In genomic region chr15:67520276-67520975, GRCh38 we compare ENCODE assay signal across 8 cellular contexts. TPM values are rescaled to one million over a fixed set of nuclear protein-coding genes. Genes with fewer than 3 reads are reported as not detected.
DNase-seq lines count a peak whose midpoint lies in the region; ATAC-seq and TF ChIP-seq lines count a peak whose summit lies in the region.

No MANE protein-coding gene starts in this region.

- WGBS in transverse colon (ENCODE audit: low coverage in 1 of 2), 2 donors, result 16 to 45% methylated on average over 6 to 22 of the region's 22 CpGs

- TF ChIP-seq CTCF in breast epithelium (IDR thresholded peaks at IDR 0.05) (no peak), transverse colon (IDR thresholded peaks at IDR 0.05) (no peak)

- peaks cover 0 to 10% of the 10 kb centered on the region in 2 donors for H3K4me1 ChIP-seq in breast epithelium
- peaks cover 8 to 26% (median 23%) of the 10 kb centered on the region in 4 donors for H3K4me1 ChIP-seq in transverse colon

- no peaks in the 10 kb centered on the region for H3K27me3 Mint-ChIP-seq in memory B cell

- no peaks in the 10 kb centered on the region for H3K36me3 Mint-ChIP-seq in memory B cell

- DNase-seq in breast epithelium (ENCODE audit: low spot score in 2 of 2), result no peak
- DNase-seq in memory B cell (ENCODE audit: low spot score in 2 of 2), result peak in 1 of 2 donors; percentile 30
- DNase-seq in transverse colon, result no peak
- no peak for DNase-seq in G401 (ENCODE audit: low spot score)
- no peak for DNase-seq in head of caudate nucleus

- ATAC-seq in memory B cell (ENCODE audit: low read depth) (peak; percentile 18), HG02642 (IDR thresholded peaks at IDR 0.05; ENCODE audit: poor library complexity, unreplicated experiment) (no peak)

- TF ChIP-seq POLR2A in breast epithelium (IDR thresholded peaks at IDR 0.05), result no peak
- TF ChIP-seq POLR2A in transverse colon (IDR thresholded peaks at IDR 0.05), result no peak

- H3K27me3 ChIP-seq in breast epithelium (no peaks in the 10 kb centered on the region), transverse colon (no peaks in the 10 kb centered on the region)

- no peaks in the 10 kb centered on the region for H3K9me3 Mint-ChIP-seq in memory B cell

- in situ Hi-C loops in transverse colon (cut with MboI; ENCODE audit: low pct_ligation_motif_present in 1 of 4, low pct_unique_long_range_greater_than_20kb in 1 of 4, low sequenced_read_pairs in 3 of 4), result no loop called here
- in situ Hi-C loops in G401 (cut with HindIII; ENCODE audit: low sequenced_read_pairs), result no loop called here

- H3K4me1 Mint-ChIP-seq in memory B cell, result peaks cover 6% of the 10 kb centered on the region

- intact Hi-C loops in breast epithelium (cut with DNase I; ENCODE audit: low total_unique reads) (loop anchor here (10.0 kb wide), 1 partner anchor 314 kb away; no protein-coding TSS in a partner anchor), transverse colon (cut with DNase I; ENCODE audit: low total_unique reads) (loop anchor here (2.0 kb wide), 1 partner anchor 22 kb away; the partner anchor contains the start of gene MAP2K5), head of caudate nucleus (cut with DNase I) (loop anchor here (2.0 to 5.0 kb wide), 2 partner anchors 22 to 312 kb away; partner anchors contain the start of gene MAP2K5)

- no peak for TF ChIP-seq RAD21 in Ishikawa (IDR thresholded peaks at IDR 0.05; ENCODE audit: low read depth)

- peak overlapping the region; percentile 91 for H3K27ac Mint-ChIP-seq in memory B cell

- TF ChIP-seq EP300 in Ishikawa (IDR thresholded peaks at IDR 0.05; ENCODE audit: borderline replicate concordance) (no peak), transverse colon (IDR thresholded peaks at IDR 0.05; ENCODE audit: low read depth) (no peak)

- peak overlapping the region; percentile 88 for H3K4me3 Mint-ChIP-seq in memory B cell

- H3K36me3 ChIP-seq in breast epithelium, result no peaks in the 10 kb centered on the region
- no peaks in the 10 kb centered on the region for H3K36me3 ChIP-seq in transverse colon

- H3K9me3 ChIP-seq in breast epithelium, result no peaks in the 10 kb centered on the region
- H3K9me3 ChIP-seq in transverse colon, result no peaks in the 10 kb centered on the region

- peak overlapping the region; percentile 95 to 98 for H3K27ac ChIP-seq in breast epithelium
- H3K27ac ChIP-seq in transverse colon, result peak overlapping the region; percentile 96 to 100 (median 96)

- H3K4me3 ChIP-seq in GM08714 (ENCODE audit: low read length), result peak overlapping the region; percentile 95; the same call in 1 of the 2 replicates
- H3K4me3 ChIP-seq in breast epithelium, result peak overlapping the region; percentile 77 to 97 (median 86)
- peak overlapping the region; percentile 23 to 97 (median 74) for H3K4me3 ChIP-seq in transverse colon

TF ChIP-seq in Ishikawa, 13 proteins besides CTCF, POLR2A, EP300 and RAD21:
- TF ChIP-seq FOXM1 (IDR thresholded peaks at IDR 0.05; ENCODE audit: borderline replicate concordance, low read depth) (no peak), USF1 (IDR thresholded peaks at IDR 0.05) (no peak), TEAD4 (IDR thresholded peaks at IDR 0.05) (no peak), TCF12 (IDR thresholded peaks at IDR 0.05; ENCODE audit: low read depth) (no peak), EGR1 (IDR thresholded peaks at IDR 0.05) (peak; percentile 60; the same call in 1 of the 2 replicates), ZBTB7A (IDR thresholded peaks at IDR 0.05; ENCODE audit: low read depth) (no peak), MAX (IDR thresholded peaks at IDR 0.05) (no peak), CREB1 (IDR thresholded peaks at IDR 0.05; ENCODE audit: low read depth) (no peak)

RNA-seq across cellular contexts. Expression of gene C15orf61, which starts 0.5 kb away (rescaled TPM):
- total RNA-seq in breast epithelium (10 to 100 TPM in 1 of 3 donors, 1 to 10 TPM in 2; 3.8 to 24.3 (median 4.6) TPM), transverse colon (10 to 100 TPM in 2 of 4 donors, 1 to 10 TPM in 2; 4.0 to 22.4 (median 9.8) TPM)
- 18.5 and 19.9 TPM in 2 replicates for total RNA-seq in G401 (2014; rRNA removed; shearing (Covaris generic))

RNA-seq across cellular contexts. Expression of gene MAP2K5, which starts 22.1 kb away (rescaled TPM):
- total RNA-seq in breast epithelium (10 to 100 TPM; 13.8 to 15.1 (median 14.0) TPM), transverse colon (100 to 1,000 TPM in 1 of 4 donors, 10 to 100 TPM in 3; 19.8 to 320 (median 21.1) TPM)
- total RNA-seq in G401 (2014; rRNA removed; shearing (Covaris generic)), result 32.1 and 46.6 TPM in 2 replicates
